Comparison of ENCODE assay signal across 8 cellular contexts in genomic region chr17:30906101-30906911, GRCh38. TPM values are rescaled to one million over a fixed set of nuclear protein-coding genes. Genes with fewer than 3 reads are reported as not detected.
DNase-seq lines count a peak whose midpoint lies in the region; ATAC-seq and TF ChIP-seq lines count a peak whose summit lies in the region.

Gene TEFM, minus strand, starts transcription at chr17:30906238. Its CDS starts 40 bp downstream, at chr17:30906198.

- peak; percentile 77 for ATAC-seq in GM21786 (IDR thresholded peaks at IDR 0.05; ENCODE audit: unreplicated experiment)
- peak; percentile 96 for ATAC-seq in activated T-helper 17 cell treated with anti-CD3 and anti-CD28 coated beads, Interleukin-2, amount 50 U/mL, for 72 hours (replicated peaks)
- ATAC-seq in naive thymus-derived CD4-positive, alpha-beta T cell = peak; percentile 98
- ATAC-seq in stimulated activated memory B cell treated with anti-CD40 and anti-IgM and Interleukin-4, amounts not matched to agents 10 μg/mL and 1 μg/mL and 100 μg/mL, for 72 hours = peak; percentile 98

- DNase-seq in DMS79 (lab: John Stamatoyannopoulos, UW) (peak; percentile 90), RWPE1 (ENCODE audit: low spot score) (peak; percentile 86), fibroblast of lung (ENCODE audit: low read depth in 2 of 2) (peak; percentile 92 to 94)
- DNase-seq in naive thymus-derived CD4-positive, alpha-beta T cell = peak; percentile 71 to 86 (median 80)

- intact Hi-C loops in naive thymus-derived CD4-positive, alpha-beta T cell (cut with micrococcal nuclease) = loop anchor here (1.0 to 5.0 kb wide), 9 partner anchors 64 to 1536 kb away; partner anchors contain the start of genes ATAD5 (in 1 of the 2), CPD (in 1 of the 2), CRLF3 (in 1 of the 2) and EVI2A (in 1 of the 2)

- no peaks in the 10 kb centered on the region for H4K20me1 ChIP-seq in fibroblast of lung (ENCODE audit: control insufficient read depth, extremely low read depth, insufficient read depth, low read length)

- H3K27me3 Mint-ChIP-seq in activated T-helper 17 cell treated with anti-CD3 and anti-CD28 coated beads, Interleukin-2, amount 50 U/mL, for 72 hours = no peaks in the 10 kb centered on the region
- H3K27me3 Mint-ChIP-seq in naive thymus-derived CD4-positive, alpha-beta T cell = no peaks in the 10 kb centered on the region
- no peaks in the 10 kb centered on the region for H3K27me3 Mint-ChIP-seq in stimulated activated memory B cell treated with anti-CD40 and anti-IgM and Interleukin-4, amounts not matched to agents 10 μg/mL and 1 μg/mL and 100 μg/mL, for 72 hours

- H3K27me3 ChIP-seq in fibroblast of lung (ENCODE audit: control insufficient read depth, insufficient read depth, low read length) = no peaks in the 10 kb centered on the region
- H3K27me3 ChIP-seq in naive thymus-derived CD4-positive, alpha-beta T cell (ENCODE audit: control insufficient read depth in 2 of 2, insufficient read depth in 2 of 2, low read length in 2 of 2) = no peaks in the 10 kb centered on the region

- peaks cover 23% of the 10 kb centered on the region for H3K4me1 Mint-ChIP-seq in activated T-helper 17 cell treated with anti-CD3 and anti-CD28 coated beads, Interleukin-2, amount 50 U/mL, for 72 hours
- peaks cover 33 to 65% (median 56%) of the 10 kb centered on the region in 7 donors for H3K4me1 Mint-ChIP-seq in naive thymus-derived CD4-positive, alpha-beta T cell
- H3K4me1 Mint-ChIP-seq in stimulated activated memory B cell treated with anti-CD40 and anti-IgM and Interleukin-4, amounts not matched to agents 10 μg/mL and 1 μg/mL and 100 μg/mL, for 72 hours = peaks cover 45% of the 10 kb centered on the region

- H3K27ac ChIP-seq in KOPT-K1 (ENCODE audit: low read depth, low read length, poor library complexity, severe bottlenecking) (peak within 1 kb of the TSS; percentile 69), RWPE1 (peak within 1 kb of the TSS; percentile 86), fibroblast of lung (ENCODE audit: insufficient read depth, low read length) (peak within 1 kb of the TSS; percentile 60)
- peak within 1 kb of the TSS; percentile 88 for H3K27ac ChIP-seq in naive thymus-derived CD4-positive, alpha-beta T cell (ENCODE audit: low read depth, low read length)

- peak within 1 kb of the TSS; percentile 81 for H3K9ac ChIP-seq in fibroblast of lung (ENCODE audit: insufficient read depth, low read length)

- TF ChIP-seq CTCF in RWPE1 (conservative IDR thresholded peaks at IDR 0.05; ENCODE audit: low read depth) (no peak), fibroblast of lung (conservative IDR thresholded peaks at IDR 0.05 in 1 of 2, IDR thresholded peaks at IDR 0.05 in 1 of 2; ENCODE audit: low read depth in 1 of 2, low read length in 2 of 2) (no peak)

- H3K79me2 ChIP-seq in fibroblast of lung (ENCODE audit: control insufficient read depth, insufficient read depth, low read length) = peaks cover 21% of the 10 kb centered on the region

- H3K36me3 Mint-ChIP-seq in activated T-helper 17 cell treated with anti-CD3 and anti-CD28 coated beads, Interleukin-2, amount 50 U/mL, for 72 hours (ENCODE audit: low read depth) = peaks cover 29% of the 10 kb centered on the region
- H3K36me3 Mint-ChIP-seq in naive thymus-derived CD4-positive, alpha-beta T cell = peaks cover 3 to 14% (median 8%) of the 10 kb centered on the region in 5 donors
- H3K36me3 Mint-ChIP-seq in stimulated activated memory B cell treated with anti-CD40 and anti-IgM and Interleukin-4, amounts not matched to agents 10 μg/mL and 1 μg/mL and 100 μg/mL, for 72 hours = peaks cover 22% of the 10 kb centered on the region

- H3K36me3 ChIP-seq in KOPT-K1 (ENCODE audit: insufficient read depth, low read length) (peaks cover 23% of the 10 kb centered on the region), fibroblast of lung (ENCODE audit: control insufficient read depth, insufficient read depth, low read length) (peaks cover 3% of the 10 kb centered on the region)
- peaks cover 0 to 11% (median 7%) of the 10 kb centered on the region in 3 experiments for H3K36me3 ChIP-seq in naive thymus-derived CD4-positive, alpha-beta T cell (ENCODE audit: control insufficient read depth in 2 of 3, insufficient read depth in 3 of 3, low read length in 3 of 3)

- H3K27ac Mint-ChIP-seq in activated T-helper 17 cell treated with anti-CD3 and anti-CD28 coated beads, Interleukin-2, amount 50 U/mL, for 72 hours = peak within 1 kb of the TSS; percentile 98
- H3K27ac Mint-ChIP-seq in naive thymus-derived CD4-positive, alpha-beta T cell = peak within 1 kb of the TSS; percentile 77 to 99 (median 92)
- peak within 1 kb of the TSS; percentile 94 for H3K27ac Mint-ChIP-seq in stimulated activated memory B cell treated with anti-CD40 and anti-IgM and Interleukin-4, amounts not matched to agents 10 μg/mL and 1 μg/mL and 100 μg/mL, for 72 hours

- CTCF ChIA-PET in RWPE1 (lab: Yijun Ruan, JAX) = no interaction called here
- CTCF ChIA-PET in naive thymus-derived CD4-positive, alpha-beta T cell (lab: Charles Lee) = interaction anchor here (0.8 kb wide), 1 partner anchor 64 kb away, joined by 4 read pairs; no protein-coding TSS in a partner anchor

- peak within 1 kb of the TSS; percentile 82 for H3K4me2 ChIP-seq in fibroblast of lung (ENCODE audit: extremely low read depth, insufficient read depth, low read length)

- H2AFZ ChIP-seq in fibroblast of lung (ENCODE audit: low read length) = peak within 1 kb of the TSS; percentile 95

- H3K4me3 Mint-ChIP-seq in activated T-helper 17 cell treated with anti-CD3 and anti-CD28 coated beads, Interleukin-2, amount 50 U/mL, for 72 hours = peak within 1 kb of the TSS; percentile 96
- peak within 1 kb of the TSS; percentile 88 to 99 (median 92) for H3K4me3 Mint-ChIP-seq in naive thymus-derived CD4-positive, alpha-beta T cell
- peak within 1 kb of the TSS; percentile 92 for H3K4me3 Mint-ChIP-seq in stimulated activated memory B cell treated with anti-CD40 and anti-IgM and Interleukin-4, amounts not matched to agents 10 μg/mL and 1 μg/mL and 100 μg/mL, for 72 hours

- POLR2A ChIA-PET in RWPE1 (lab: Yijun Ruan, JAX; ENCODE audit: low non-redundant PET) = interaction anchor here (0.5 to 1.6 kb wide), 3 partner anchors 21 to 102 kb away, joined by 3 to 9 read pairs (median 6); partner anchors contain the start of gene RNF135
- POLR2A ChIA-PET in naive thymus-derived CD4-positive, alpha-beta T cell (lab: Charles Lee) = interaction anchor here (0.9 kb wide), 1 partner anchor 29 kb away, joined by 4 read pairs; no protein-coding TSS in a partner anchor

- H3K9me3 ChIP-seq in KOPT-K1 (ENCODE audit: insufficient read depth, low read length, poor library complexity, severe bottlenecking) (no peaks in the 10 kb centered on the region), fibroblast of lung (ENCODE audit: control insufficient read depth, insufficient read depth, low read depth, low read length) (no peaks in the 10 kb centered on the region)
- no peaks in the 10 kb centered on the region for H3K9me3 ChIP-seq in naive thymus-derived CD4-positive, alpha-beta T cell (ENCODE audit: control insufficient read depth in 2 of 3, low read length in 3 of 3)

- H3K4me1 ChIP-seq in fibroblast of lung (ENCODE audit: control insufficient read depth, extremely low read depth, insufficient read depth, low read length) = peaks cover 3% of the 10 kb centered on the region
- peaks cover 9 to 13% of the 10 kb centered on the region in 2 donors for H3K4me1 ChIP-seq in naive thymus-derived CD4-positive, alpha-beta T cell (ENCODE audit: control insufficient read depth in 2 of 2, insufficient read depth in 2 of 2, low read length in 2 of 2)

- H3K9me3 Mint-ChIP-seq in activated T-helper 17 cell treated with anti-CD3 and anti-CD28 coated beads, Interleukin-2, amount 50 U/mL, for 72 hours = no peaks in the 10 kb centered on the region
- H3K9me3 Mint-ChIP-seq in naive thymus-derived CD4-positive, alpha-beta T cell = no peaks in the 10 kb centered on the region
- H3K9me3 Mint-ChIP-seq in stimulated activated memory B cell treated with anti-CD40 and anti-IgM and Interleukin-4, amounts not matched to agents 10 μg/mL and 1 μg/mL and 100 μg/mL, for 72 hours = no peaks in the 10 kb centered on the region

- peak within 1 kb of the TSS; percentile 40 to 90 (median 72) for H3K4me3 ChIP-seq in fibroblast of lung (replicated peaks in 1 of 4; ENCODE audit: control extremely low read depth in 1 of 4, insufficient read depth in 1 of 4, low read depth in 3 of 4, low read length in 4 of 4)
- H3K4me3 ChIP-seq in naive thymus-derived CD4-positive, alpha-beta T cell (ENCODE audit: low read length) = peak within 1 kb of the TSS; percentile 96

RNA-seq across cellular contexts. Expression of gene TEFM, which starts in this region (rescaled TPM):
- 10 to 100 TPM in 1 of 2 donors, 1 to 10 TPM in 1; 7.7 to 12.0 TPM for total RNA-seq in activated T-helper 17 cell treated with anti-CD3 and anti-CD28 coated beads, Interleukin-2, amount 50 U/mL, for 72 hours
- total RNA-seq in fibroblast of lung = 10.3 and 11.1 TPM in 2 replicates
- 10.7 and 10.9 TPM in 2 replicates for polyA plus RNA-seq in fibroblast of lung
- 10.9 and 12.0 TPM in 2 replicates for polyA plus RNA-seq in fibroblast of lung (2012)
- 0.86 and 0.93 TPM in 2 replicates for polyA minus RNA-seq in fibroblast of lung (ENCODE audit: low replicate concordance)
- 10 to 100 TPM in 4 of 5 experiments, 1 to 10 TPM in 1; 8.5 to 22.1 (median 16.5) TPM for total RNA-seq in naive thymus-derived CD4-positive, alpha-beta T cell
- 10 to 100 TPM; 18.2 to 23.1 TPM for polyA plus RNA-seq in naive thymus-derived CD4-positive, alpha-beta T cell

Comparison
In these comparisons a context has a peak if more than half of its experiments do, and no peak if none do; other contexts are left out.
1. Peak in every context shown above with its lines: DNase-seq, ATAC-seq, H3K4me3 ChIP-seq and H3K27ac ChIP-seq.